ENCODE assay signal across 16 cellular contexts in genomic region chr16:85917012-85917411, GRCh38. TPM values are rescaled to one million over a fixed set of nuclear protein-coding genes. Genes with fewer than 3 reads are reported as not detected.
DNase-seq lines count a peak whose midpoint lies in the region; TF ChIP-seq lines count a peak whose summit lies in the region.
"Had no signal": no experiment of that assay in that cellular context is flagged by ENCODE, and none has a peak within 500 bp of the region (broad histone marks: within the 10 kb centered on the region; RNA-seq: fewer than 3 reads in every experiment).

No MANE protein-coding gene starts in this region.

- no peak overlapping the region for H3K27ac Mint-ChIP-seq in progenitor cell of endocrine pancreas

- TF ChIP-seq CTCF in GM12865 (IDR thresholded peaks at IDR 0.05; ENCODE audit: insufficient read depth, low read depth, low read length, missing control alignments) (peak; percentile 50), LNCAP (IDR thresholded peaks at IDR 0.05) (peak; percentile 41; the same call in 1 of the 2 replicates), colonic mucosa (IDR thresholded peaks at IDR 0.05) (no peak), progenitor cell of endocrine pancreas (IDR thresholded peaks at IDR 0.05; ENCODE audit: unreplicated experiment) (peak; percentile 25), sigmoid colon (IDR thresholded peaks at IDR 0.05) (no peak)

- H3K27ac ChIP-seq in colonic mucosa (peak overlapping the region; percentile 68), sigmoid colon (no peak overlapping the region)
- H3K27ac ChIP-seq: gastrocnemius medialis had no signal

- H3K4me1 Mint-ChIP-seq in progenitor cell of endocrine pancreas (ENCODE audit: low read depth): peaks cover 5% of the 10 kb centered on the region

- no peak overlapping the region for H3K4me3 Mint-ChIP-seq in progenitor cell of endocrine pancreas (ENCODE audit: low read depth)

- TF ChIP-seq POLR2A in sigmoid colon (IDR thresholded peaks at IDR 0.05): no peak

- H3K9me3 ChIP-seq in colonic mucosa (no peaks in the 10 kb centered on the region), sigmoid colon (no peaks in the 10 kb centered on the region)
- H3K9me3 ChIP-seq: gastrocnemius medialis, tibial nerve had no signal

- DNase-seq in GM12865 (ENCODE audit: low read depth): no peak
- no peak for DNase-seq in colonic mucosa
- no peak for DNase-seq in progenitor cell of endocrine pancreas (ENCODE audit: low spot score, unreplicated experiment)
- no peak for DNase-seq in NCI-H1436 (lab: John Stamatoyannopoulos, UW)
- no peak for DNase-seq in DMS114 treated with DMSO at 0.1 percent for 48 hours (lab: John Stamatoyannopoulos, UW; ENCODE audit: unreplicated experiment)
- DNase-seq in LoVo (ENCODE audit: low spot score): no peak
- DNase-seq in sigmoid colon: no peak
- DNase-seq: activated CD8-positive, alpha-beta memory T cell treated with anti-CD3 and anti-CD28 coated beads, Interleukin-2, amount 50 U/mL, for 48 hours; effector CD4-positive, alpha-beta T cell; gastrocnemius medialis; HCEC 1CT; naive thymus-derived CD8-positive, alpha-beta T cell; NCI-H1105 treated with DMSO at 0.1 percent for 48 hours; NCI-H69 had no signal

- H3K36me3 ChIP-seq in colonic mucosa: peaks cover 5% of the 10 kb centered on the region
- no peaks in the 10 kb centered on the region for H3K36me3 ChIP-seq in sigmoid colon
- H3K36me3 ChIP-seq: gastrocnemius medialis had no signal

- WGBS in sigmoid colon, 2 donors: 87 to 90% methylated on average over 6 of the region's 6 CpGs

- H3K27me3 ChIP-seq in colonic mucosa (no peaks in the 10 kb centered on the region), sigmoid colon (peaks cover 0 to 4% (median 0%) of the 10 kb centered on the region in 3 donors)
- H3K27me3 ChIP-seq: gastrocnemius medialis, tibial nerve had no signal

- peaks cover 2% of the 10 kb centered on the region for H3K36me3 Mint-ChIP-seq in progenitor cell of endocrine pancreas (ENCODE audit: insufficient read depth)

- no peak overlapping the region for H3K9ac ChIP-seq in colonic mucosa (ENCODE audit: low read depth in 2 of 2, low read length in 2 of 2)

- no peaks in the 10 kb centered on the region for H3K4me1 ChIP-seq in colonic mucosa
- peaks cover 0 to 10% (median 9%) of the 10 kb centered on the region in 4 donors for H3K4me1 ChIP-seq in sigmoid colon
- H3K4me1 ChIP-seq: gastrocnemius medialis had no signal

- intact Hi-C loops in colonic mucosa (cut with DNase I): no loop called here
- intact Hi-C loops in sigmoid colon (cut with DNase I): no loop called here

- H3K4me3 ChIP-seq in GM12865 (ENCODE audit: low read depth, low read length) (no peak overlapping the region), colonic mucosa (no peak overlapping the region), sigmoid colon (no peak overlapping the region)
- H3K4me3 ChIP-seq: gastrocnemius medialis, tibial nerve had no signal

- no peaks in the 10 kb centered on the region for H3K9me3 Mint-ChIP-seq in progenitor cell of endocrine pancreas (ENCODE audit: low read depth)
- H3K9me3 Mint-ChIP-seq: naive thymus-derived CD8-positive, alpha-beta T cell had no signal

- no peak for TF ChIP-seq EP300 in sigmoid colon (IDR thresholded peaks at IDR 0.05)

- H3K27me3 Mint-ChIP-seq in progenitor cell of endocrine pancreas: peaks cover 3% of the 10 kb centered on the region
- H3K27me3 Mint-ChIP-seq: naive thymus-derived CD8-positive, alpha-beta T cell had no signal

RNA-seq across cellular contexts. Expression of gene IRF8, which starts 18.1 kb away (rescaled TPM):
- 10 to 100 TPM; 25.1 to 52.5 TPM for total RNA-seq in colonic mucosa
- total RNA-seq in progenitor cell of endocrine pancreas: 2.0 TPM in 2 replicates
- 10 to 100 TPM in 1 of 4 donors, 1 to 10 TPM in 3; 3.5 to 10.8 (median 8.5) TPM for total RNA-seq in sigmoid colon
- 10 to 100 TPM; 18.5 to 74.0 (median 19.2) TPM for polyA plus RNA-seq in sigmoid colon

Comparison
In these comparisons a context has a peak if more than half of its experiments do, and no peak if none do; other contexts are left out.
1. CTCF ChIP-seq: peak in GM12865 (single experiment), LNCAP (single experiment) and progenitor cell of endocrine pancreas (single experiment); none in colonic mucosa (single experiment) and sigmoid colon (0 of 4).